ENCODE assay signal across 8 cellular contexts in the genomic region with DNA sequence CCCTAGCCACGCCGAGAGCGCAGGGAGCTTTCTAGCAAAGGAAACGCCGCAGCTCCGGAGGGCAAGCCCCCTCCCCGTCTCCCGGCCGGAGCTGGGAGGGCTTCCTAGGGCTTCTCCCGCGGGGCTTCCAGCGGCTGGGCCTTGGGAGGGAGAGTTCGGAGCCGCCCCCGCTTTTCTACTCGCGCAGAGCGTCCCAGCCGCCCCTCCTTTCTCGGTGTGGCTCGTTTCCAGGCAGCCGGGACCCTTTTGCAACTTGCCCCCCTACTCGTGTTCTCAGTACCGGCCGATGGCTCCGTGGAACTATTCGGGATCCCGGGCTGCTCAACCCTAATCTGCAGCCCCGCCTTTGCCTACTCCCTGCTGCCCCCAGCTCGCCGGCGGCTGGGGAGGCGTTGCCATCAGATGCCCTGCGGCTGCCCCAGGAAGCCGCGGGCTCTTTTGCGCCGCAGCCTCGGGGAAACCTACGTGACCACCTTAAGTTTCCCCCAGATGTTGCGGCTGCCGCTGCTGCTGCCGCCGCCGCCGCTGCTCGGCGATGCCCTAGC. TPM values are rescaled to one million over a fixed set of nuclear protein-coding genes. Genes with fewer than 3 reads are reported as not detected.
DNase-seq lines count a peak whose midpoint lies in the region; ATAC-seq lines count a peak whose summit lies in the region.

No MANE protein-coding gene starts in this region.

- H3K4me3 ChIP-seq in MG63 = peak overlapping the region; percentile 72

- ATAC-seq in memory B cell (ENCODE audit: low read depth) = peak; percentile 29
- peak; percentile 46 for ATAC-seq in stimulated activated naive CD8-positive, alpha-beta T cell treated with anti-CD3 and anti-CD28 coated beads, Interleukin-15, amount 100 ng/mL, for 72 hours

- H3K36me3 ChIP-seq in MG63 = no peaks in the 10 kb centered on the region

- no peaks in the 10 kb centered on the region for H3K27me3 ChIP-seq in MG63

- peak overlapping the region; percentile 99 for H3K27ac Mint-ChIP-seq in memory B cell
- H3K27ac Mint-ChIP-seq in stimulated activated naive CD8-positive, alpha-beta T cell treated with anti-CD3 and anti-CD28 coated beads, Interleukin-15, amount 100 ng/mL, for 72 hours = peak overlapping the region; percentile 93 to 99

- H3K9me3 ChIP-seq in MG63 = no peaks in the 10 kb centered on the region

- no peaks in the 10 kb centered on the region for H3K9me3 Mint-ChIP-seq in memory B cell
- H3K9me3 Mint-ChIP-seq in stimulated activated naive CD8-positive, alpha-beta T cell treated with anti-CD3 and anti-CD28 coated beads, Interleukin-15, amount 100 ng/mL, for 72 hours = no peaks in the 10 kb centered on the region

- no peaks in the 10 kb centered on the region for H3K36me3 Mint-ChIP-seq in memory B cell

- peaks cover 8% of the 10 kb centered on the region for H3K27me3 Mint-ChIP-seq in memory B cell
- H3K27me3 Mint-ChIP-seq in stimulated activated naive CD8-positive, alpha-beta T cell treated with anti-CD3 and anti-CD28 coated beads, Interleukin-15, amount 100 ng/mL, for 72 hours = peaks cover 14% of the 10 kb centered on the region

- peaks cover 20% of the 10 kb centered on the region for H3K4me1 Mint-ChIP-seq in memory B cell
- H3K4me1 Mint-ChIP-seq in stimulated activated naive CD8-positive, alpha-beta T cell treated with anti-CD3 and anti-CD28 coated beads, Interleukin-15, amount 100 ng/mL, for 72 hours = peaks cover 48% of the 10 kb centered on the region

- DNase-seq in NCI-H510A treated with DMSO at 0.1 percent for 48 hours (lab: John Stamatoyannopoulos, UW) (peak; percentile 23), NCI-H510A (lab: John Stamatoyannopoulos, UW) (no peak), H4 (ENCODE audit: low spot score) (peak; percentile 17), MG63 (peak; percentile 68), memory B cell (ENCODE audit: low spot score in 2 of 2) (peak; percentile 78 to 80)
- DNase-seq in activated CD4-positive, CD25-positive, alpha-beta regulatory T cell (lab: John Stamatoyannopoulos, UW) = peak in 3 of 4 experiments; percentile 21 to 34 (median 25)
- DNase-seq in effector CD4-positive, alpha-beta T cell = peak; percentile 31
- peak; percentile 84 to 87 for DNase-seq in stimulated activated naive CD8-positive, alpha-beta T cell treated with anti-CD3 and anti-CD28 coated beads, Interleukin-15, amount 100 ng/mL, for 72 hours

- peak overlapping the region; percentile 93 for H3K4me3 Mint-ChIP-seq in memory B cell
- H3K4me3 Mint-ChIP-seq in stimulated activated naive CD8-positive, alpha-beta T cell treated with anti-CD3 and anti-CD28 coated beads, Interleukin-15, amount 100 ng/mL, for 72 hours = peak overlapping the region; percentile 91 to 96

RNA-seq across cellular contexts. Expression of gene NR4A2, which starts 1.5 kb away (rescaled TPM):
- total RNA-seq in H4 (2014; rRNA removed; shearing (Covaris generic)) = 0.70 TPM in 1 of 2 replicates, not detected in the other
- not detected in 2 replicates for total RNA-seq in MG63 (2014; rRNA removed; shearing (Covaris generic); ENCODE audit: low replicate concordance)
